8 cellular contexts compared by ENCODE assay signal in genomic region chr14:24431569-24432258, GRCh38. TPM values are rescaled to one million over a fixed set of nuclear protein-coding genes. Genes with fewer than 3 reads are reported as not detected.
DNase-seq lines count a peak whose midpoint lies in the region; ATAC-seq and TF ChIP-seq lines count a peak whose summit lies in the region.

No MANE protein-coding gene starts in this region.

- H3K27me3 ChIP-seq in PC-9 (ENCODE audit: insufficient read depth, low read depth) (no peaks in the 10 kb centered on the region), esophagus muscularis mucosa (no peaks in the 10 kb centered on the region)
- H3K27me3 ChIP-seq in naive thymus-derived CD4-positive, alpha-beta T cell (ENCODE audit: control insufficient read depth in 2 of 2, insufficient read depth in 2 of 2, low read length in 2 of 2) = no peaks in the 10 kb centered on the region

- H3K4me3 Mint-ChIP-seq in activated T-cell treated with anti-CD3 and anti-CD28 coated beads, Interleukin-2, amount 50 U/mL, for 24 hours = peak overlapping the region; percentile 91
- peak overlapping the region; percentile 82 to 96 (median 91) for H3K4me3 Mint-ChIP-seq in naive thymus-derived CD4-positive, alpha-beta T cell
- H3K4me3 Mint-ChIP-seq in stimulated activated effector memory CD8-positive, alpha-beta T cell treated with anti-CD3 and anti-CD28 coated beads, Interleukin-12 subunit alpha, Interleukin-12 subunit beta, amount 100 ng/mL, for 72 hours = peak overlapping the region; percentile 88

- CTCF ChIA-PET in PC-9 (lab: Charles Lee) = interaction anchor here (0.5 to 1.5 kb wide), 8 partner anchors 13 to 338 kb away, joined by 3 to 26 read pairs (median 4); no protein-coding TSS in a partner anchor
- CTCF ChIA-PET in naive thymus-derived CD4-positive, alpha-beta T cell (lab: Charles Lee) = interaction anchor here (0.7 to 10.1 kb wide), 21 partner anchors 9 to 356 kb away, joined by 3 to 317 read pairs (median 5); partner anchors contain the start of genes ADCY4, CIDEB, DHRS1 and LTB4R

- H3K27ac ChIP-seq in PC-9 = no peak overlapping the region
- peak overlapping the region; percentile 92 to 98 (median 92) for H3K27ac ChIP-seq in esophagus muscularis mucosa (replicated peaks in 1 of 4)
- peak overlapping the region; percentile 99 for H3K27ac ChIP-seq in naive thymus-derived CD4-positive, alpha-beta T cell (ENCODE audit: low read depth, low read length)

- peaks cover 9% of the 10 kb centered on the region for H3K4me1 ChIP-seq in PC-9 (replicated peaks; ENCODE audit: insufficient read depth)
- H3K4me1 ChIP-seq in esophagus muscularis mucosa = peaks cover 46 to 62% (median 52%) of the 10 kb centered on the region in 4 donors
- H3K4me1 ChIP-seq in naive thymus-derived CD4-positive, alpha-beta T cell (ENCODE audit: control insufficient read depth in 2 of 2, insufficient read depth in 2 of 2, low read length in 2 of 2) = peaks cover 24 to 41% of the 10 kb centered on the region in 2 donors

- H2AFZ ChIP-seq in PC-9 = no peak overlapping the region

- 12% methylated on average over 8 of the region's 15 CpGs for WGBS in esophagus muscularis mucosa

- TF ChIP-seq POLR2A in esophagus muscularis mucosa (IDR thresholded peaks at IDR 0.05; ENCODE audit: low read depth) = no peak

- DNase-seq in DMS79 (lab: John Stamatoyannopoulos, UW) (peak; percentile 82), PC-9 (peak; percentile 75 to 85), esophagus muscularis mucosa (ENCODE audit: extremely low spot score) (peak; percentile 94)
- peak; percentile 89 for DNase-seq in activated T-cell treated with anti-CD3 and anti-CD28 coated beads, Interleukin-2, amount 50 U/mL, for 24 hours
- peak; percentile 76 to 91 (median 86) for DNase-seq in naive thymus-derived CD4-positive, alpha-beta T cell
- peak; percentile 88 to 94 for DNase-seq in stimulated activated effector memory CD8-positive, alpha-beta T cell treated with anti-CD3 and anti-CD28 coated beads, Interleukin-12 subunit alpha, Interleukin-12 subunit beta, amount 100 ng/mL, for 72 hours (ENCODE audit: low spot score in 2 of 2)

- no peaks in the 10 kb centered on the region for H3K9me3 ChIP-seq in PC-9 (ENCODE audit: insufficient read depth, low read depth)
- no peaks in the 10 kb centered on the region for H3K9me3 ChIP-seq in esophagus muscularis mucosa
- no peaks in the 10 kb centered on the region for H3K9me3 ChIP-seq in naive thymus-derived CD4-positive, alpha-beta T cell (ENCODE audit: control insufficient read depth in 2 of 3, low read length in 3 of 3)

- TF ChIP-seq EP300 in Ishikawa (IDR thresholded peaks at IDR 0.05; ENCODE audit: borderline replicate concordance) = no peak
- TF ChIP-seq EP300 in esophagus muscularis mucosa (IDR thresholded peaks at IDR 0.05) = no peak

- H4K20me1 ChIP-seq in PC-9 (ENCODE audit: insufficient read depth) = 0 out of 2 replicates have a peak, but pooled peaks cover 4% of the 10 kb centered on the region

- peaks cover 62% of the 10 kb centered on the region for H3K36me3 Mint-ChIP-seq in activated T-cell treated with anti-CD3 and anti-CD28 coated beads, Interleukin-2, amount 50 U/mL, for 24 hours (ENCODE audit: low read depth)
- peaks cover 4 to 37% (median 14%) of the 10 kb centered on the region in 5 donors for H3K36me3 Mint-ChIP-seq in naive thymus-derived CD4-positive, alpha-beta T cell
- H3K36me3 Mint-ChIP-seq in stimulated activated effector memory CD8-positive, alpha-beta T cell treated with anti-CD3 and anti-CD28 coated beads, Interleukin-12 subunit alpha, Interleukin-12 subunit beta, amount 100 ng/mL, for 72 hours = peaks cover 73% of the 10 kb centered on the region

- TF ChIP-seq RAD21 in Ishikawa (IDR thresholded peaks at IDR 0.05; ENCODE audit: low read depth) = peak; percentile 96

- intact Hi-C loops in PC-9 (cut with micrococcal nuclease; ENCODE audit: unreplicated experiment) (loop anchor here (1.0 to 5.0 kb wide), 4 partner anchors 39 to 189 kb away; partner anchors contain the start of gene TINF2), esophagus muscularis mucosa (cut with DNase I) (loop anchor here (1.0 to 10.0 kb wide), 3 partner anchors 34 to 287 kb away; partner anchors contain the start of genes EMC9, NYNRIN, PSME2 and RNF31)
- intact Hi-C loops in naive thymus-derived CD4-positive, alpha-beta T cell (cut with micrococcal nuclease) = loop anchor here (1.0 to 10.0 kb wide), 16 partner anchors 11 to 1129 kb away; partner anchors contain the start of genes SDR39U1 (in 2 of the 2), TINF2 (in 2 of the 2), DCAF11 (in 1 of the 2) and DHRS1 (in 1 of the 2)

- peak overlapping the region; percentile 97 for H3K27ac Mint-ChIP-seq in activated T-cell treated with anti-CD3 and anti-CD28 coated beads, Interleukin-2, amount 50 U/mL, for 24 hours
- peak overlapping the region; percentile 51 to 97 (median 96) for H3K27ac Mint-ChIP-seq in naive thymus-derived CD4-positive, alpha-beta T cell
- peak overlapping the region; percentile 98 for H3K27ac Mint-ChIP-seq in stimulated activated effector memory CD8-positive, alpha-beta T cell treated with anti-CD3 and anti-CD28 coated beads, Interleukin-12 subunit alpha, Interleukin-12 subunit beta, amount 100 ng/mL, for 72 hours

- TF ChIP-seq CTCF in PC-9 (conservative IDR thresholded peaks at IDR 0.05) (peak; percentile 92), esophagus muscularis mucosa (IDR thresholded peaks at IDR 0.05) (peak; percentile 82 to 88 (median 83))

- H3K9me3 Mint-ChIP-seq in activated T-cell treated with anti-CD3 and anti-CD28 coated beads, Interleukin-2, amount 50 U/mL, for 24 hours = no peaks in the 10 kb centered on the region
- H3K9me3 Mint-ChIP-seq in naive thymus-derived CD4-positive, alpha-beta T cell = peaks cover 0 to 2% (median 0%) of the 10 kb centered on the region in 11 donors
- no peaks in the 10 kb centered on the region for H3K9me3 Mint-ChIP-seq in stimulated activated effector memory CD8-positive, alpha-beta T cell treated with anti-CD3 and anti-CD28 coated beads, Interleukin-12 subunit alpha, Interleukin-12 subunit beta, amount 100 ng/mL, for 72 hours

- H3K4me1 Mint-ChIP-seq in activated T-cell treated with anti-CD3 and anti-CD28 coated beads, Interleukin-2, amount 50 U/mL, for 24 hours (ENCODE audit: low read depth) = peaks cover 41% of the 10 kb centered on the region
- peaks cover 19 to 59% (median 53%) of the 10 kb centered on the region in 7 donors for H3K4me1 Mint-ChIP-seq in naive thymus-derived CD4-positive, alpha-beta T cell
- peaks cover 59% of the 10 kb centered on the region for H3K4me1 Mint-ChIP-seq in stimulated activated effector memory CD8-positive, alpha-beta T cell treated with anti-CD3 and anti-CD28 coated beads, Interleukin-12 subunit alpha, Interleukin-12 subunit beta, amount 100 ng/mL, for 72 hours

- peak; percentile 46 for ATAC-seq in GM21619 (IDR thresholded peaks at IDR 0.05; ENCODE audit: unreplicated experiment)
- peak; percentile 77 for ATAC-seq in naive thymus-derived CD4-positive, alpha-beta T cell
- ATAC-seq in stimulated activated effector memory CD8-positive, alpha-beta T cell treated with anti-CD3 and anti-CD28 coated beads, Interleukin-12 subunit alpha, Interleukin-12 subunit beta, amount 100 ng/mL, for 72 hours = peak; percentile 70

- no TSS peak for BruUV-seq in PC-9 (replicated peaks; lab: Mats Ljungman, UMichigan)

- H3K4me2 ChIP-seq in PC-9 = peak overlapping the region; percentile 83

- H3K27me3 Mint-ChIP-seq in activated T-cell treated with anti-CD3 and anti-CD28 coated beads, Interleukin-2, amount 50 U/mL, for 24 hours = no peaks in the 10 kb centered on the region
- no peaks in the 10 kb centered on the region for H3K27me3 Mint-ChIP-seq in naive thymus-derived CD4-positive, alpha-beta T cell

- no peaks in the 10 kb centered on the region for H3K9me2 ChIP-seq in PC-9 (ENCODE audit: insufficient read depth)

- peaks cover 14% of the 10 kb centered on the region for H3K79me2 ChIP-seq in PC-9 (ENCODE audit: low read depth)

- peaks cover 14% of the 10 kb centered on the region; the same call in 1 of the 2 replicates for H3F3A ChIP-seq in PC-9 (ENCODE audit: insufficient read depth, low read depth)

- POLR2A ChIA-PET in PC-9 (lab: Charles Lee; ENCODE audit: unreplicated experiment) = interaction anchor here (0.5 to 1.8 kb wide), 6 partner anchors 23 to 1111 kb away, joined by 3 to 8 read pairs (median 5); partner anchors contain the start of gene TINF2
- POLR2A ChIA-PET in naive thymus-derived CD4-positive, alpha-beta T cell (lab: Charles Lee) = interaction anchor here (0.6 to 15.7 kb wide), 16 partner anchors 9 to 928 kb away, joined by 3 to 293 read pairs (median 10); partner anchors contain the start of genes ADCY4, CHMP4A, CIDEB and DHRS1

- peak overlapping the region; percentile 64; the same call in 1 of the 2 replicates for H3K4me3 ChIP-seq in PC-9
- peak overlapping the region; percentile 66 to 87 (median 70) for H3K4me3 ChIP-seq in esophagus muscularis mucosa
- peak overlapping the region; percentile 96 for H3K4me3 ChIP-seq in naive thymus-derived CD4-positive, alpha-beta T cell (ENCODE audit: low read length)

- no peaks in the 10 kb centered on the region for H3K36me3 ChIP-seq in PC-9 (ENCODE audit: low read depth)
- peaks cover 14 to 51% (median 41%) of the 10 kb centered on the region in 4 donors for H3K36me3 ChIP-seq in esophagus muscularis mucosa
- H3K36me3 ChIP-seq in naive thymus-derived CD4-positive, alpha-beta T cell (ENCODE audit: control insufficient read depth in 2 of 3, insufficient read depth in 3 of 3, low read length in 3 of 3) = peaks cover 0 to 47% (median 5%) of the 10 kb centered on the region in 3 experiments

RNA-seq across cellular contexts. Expression of gene KHNYN, which starts 2.0 kb away (rescaled TPM):
- 51.5 and 53.4 TPM in 2 replicates for total RNA-seq in PC-9 (2021)
- 10 to 100 TPM; 46.5 to 75.8 (median 58.4) TPM for total RNA-seq in esophagus muscularis mucosa
- 100 to 1,000 TPM in 4 of 5 experiments, 10 to 100 TPM in 1; 96.9 to 139 (median 129) TPM for total RNA-seq in naive thymus-derived CD4-positive, alpha-beta T cell
- 10 to 100 TPM; 12.7 to 18.9 TPM for polyA plus RNA-seq in naive thymus-derived CD4-positive, alpha-beta T cell

RNA-seq across cellular contexts. Expression of gene CBLN3, which starts 2.2 kb away (rescaled TPM):
- total RNA-seq in PC-9 (2021) (7.6 and 8.3 TPM in 2 replicates), esophagus muscularis mucosa (1 to 10 TPM; 1.2 to 2.2 (median 1.9) TPM)
- 10 to 100 TPM in 1 of 5 experiments, 1 to 10 TPM in 4; 2.0 to 13.9 (median 2.9) TPM for total RNA-seq in naive thymus-derived CD4-positive, alpha-beta T cell
- polyA plus RNA-seq in naive thymus-derived CD4-positive, alpha-beta T cell = under 1 TPM in 1 of 2 donors, not detected in 1; 0.24 TPM

RNA-seq across cellular contexts. Expression of gene SDR39U1, which starts 10.9 kb away (rescaled TPM):
- 14.8 and 17.2 TPM in 2 replicates for total RNA-seq in PC-9 (2021)
- total RNA-seq in esophagus muscularis mucosa = 10 to 100 TPM; 23.9 to 48.6 (median 33.5) TPM
- 100 to 1,000 TPM in 2 of 5 experiments, 10 to 100 TPM in 3; 64.7 to 137 (median 96.2) TPM for total RNA-seq in naive thymus-derived CD4-positive, alpha-beta T cell
- polyA plus RNA-seq in naive thymus-derived CD4-positive, alpha-beta T cell = 100 to 1,000 TPM in 1 of 2 donors, 10 to 100 TPM in 1; 91.8 to 104 TPM

RNA-seq across cellular contexts. Expression of gene NYNRIN, which starts 32.9 kb away (rescaled TPM):
- 15.1 and 17.7 TPM in 2 replicates for total RNA-seq in PC-9 (2021)
- total RNA-seq in esophagus muscularis mucosa = 10 to 100 TPM in 3 of 4 donors, 1 to 10 TPM in 1; 8.0 to 21.2 (median 13.4) TPM
- 1 to 10 TPM in 1 of 5 experiments, under 1 TPM in 4; 0.08 to 1.3 (median 0.11) TPM for total RNA-seq in naive thymus-derived CD4-positive, alpha-beta T cell
- not detected for polyA plus RNA-seq in naive thymus-derived CD4-positive, alpha-beta T cell
